14 cellular contexts compared by ENCODE assay signal in genomic region chr12:108720757-108721514, GRCh38. TPM values are rescaled to one million over a fixed set of nuclear protein-coding genes. Genes with fewer than 3 reads are reported as not detected.
DNase-seq lines count a peak whose midpoint lies in the region; ATAC-seq, FAIRE-seq and TF ChIP-seq lines count a peak whose summit lies in the region.
"Had no signal": no experiment of that assay in that cellular context is flagged by ENCODE, and none has a peak within 500 bp of the region (broad histone marks: within the 10 kb centered on the region; RNA-seq: fewer than 3 reads in every experiment).

No MANE protein-coding gene starts in this region.

- H3K4me1 ChIP-seq in SK-N-SH (ENCODE audit: control insufficient read depth in 1 of 2, insufficient read depth in 2 of 2, low read depth in 1 of 2, low read length in 1 of 2), result peaks cover 36 to 60% of the 10 kb centered on the region in 2 experiments
- peaks cover 0 to 2% of the 10 kb centered on the region in 2 donors for H3K4me1 ChIP-seq in kidney (ENCODE audit: control insufficient read depth in 1 of 2, insufficient read depth in 1 of 2, low read depth in 1 of 2, low read length in 2 of 2)

- H3K27ac ChIP-seq in SK-N-SH (ENCODE audit: low read depth in 2 of 2, low read length in 1 of 2) (peak overlapping the region; percentile 23 to 93; a peak in 2 of 4 replicates), brain microvascular endothelial cell (peak overlapping the region; percentile 89), kidney (ENCODE audit: low read depth in 2 of 2, low read length in 2 of 2) (no peak overlapping the region)
- H3K27ac ChIP-seq: 22Rv1 had no signal

- H4K20me1 ChIP-seq in SK-N-SH (ENCODE audit: insufficient read depth), result peaks cover 69% of the 10 kb centered on the region

- H3K36me3 ChIP-seq in SK-N-SH (replicated peaks in 1 of 2; ENCODE audit: control insufficient read depth in 1 of 2, insufficient read depth in 2 of 2, low read length in 1 of 2) (peaks cover 6 to 22% of the 10 kb centered on the region in 2 experiments), brain microvascular endothelial cell (replicated peaks) (peaks cover 5% of the 10 kb centered on the region), kidney (ENCODE audit: control insufficient read depth in 1 of 2, insufficient read depth in 2 of 2, low read length in 2 of 2) (no peaks in the 10 kb centered on the region)
- H3K36me3 ChIP-seq: adrenal gland had no signal

- in situ Hi-C loops in brain microvascular endothelial cell (cut with HindIII; ENCODE audit: low pct_ligation_motif_present, low sequenced_read_pairs), result no loop called here

- H3K79me2 ChIP-seq in SK-N-SH (ENCODE audit: insufficient read depth), result peaks cover 96% of the 10 kb centered on the region

- H3K27me3 ChIP-seq in SK-N-SH (ENCODE audit: insufficient read depth) (no peaks in the 10 kb centered on the region), brain microvascular endothelial cell (replicated peaks) (no peaks in the 10 kb centered on the region)
- H3K27me3 ChIP-seq: adrenal gland, esophagus squamous epithelium had no signal

- TF ChIP-seq CTCF in SK-N-SH (IDR thresholded peaks at IDR 0.05), result no peak
- no peak for TF ChIP-seq CTCF in brain microvascular endothelial cell (IDR thresholded peaks at IDR 0.05; ENCODE audit: low read depth, low read length, missing control alignments)
- TF ChIP-seq CTCF in type B pancreatic cell (conservative IDR thresholded peaks at IDR 0.05), result no peak
- no peak for TF ChIP-seq CTCF in kidney (IDR thresholded peaks at IDR 0.05; ENCODE audit: borderline replicate concordance, extremely low read depth, insufficient read depth)

- H3F3A ChIP-seq in SK-N-SH (replicated peaks; ENCODE audit: insufficient read depth), result peaks cover 57% of the 10 kb centered on the region

- intact Hi-C loops in kidney (cut with DNase I), result no loop called here

- peak overlapping the region; percentile 70 for H3K4me2 ChIP-seq in SK-N-SH

- peaks cover 14% of the 10 kb centered on the region for H3K36me3 Mint-ChIP-seq in type B pancreatic cell
- peaks cover 3% of the 10 kb centered on the region for H3K36me3 Mint-ChIP-seq in activated CD8-positive, alpha-beta T cell treated with anti-CD3 and anti-CD28 coated beads, Interleukin-2, amount 10 ng/mL, durations not matched to agents 7 days and 5 days (ENCODE audit: low read depth)

- FAIRE-seq in kidney (lab: Jason Lieb, UNC), result no peak

- H2AFZ ChIP-seq in SK-N-SH (ENCODE audit: low read depth), result no peak overlapping the region

- CTCF ChIA-PET in SK-N-SH (lab: Yijun Ruan, JAX), result interaction anchor here (4.3 kb wide), 1 partner anchor 57 kb away, joined by 16 read pairs; no protein-coding TSS in a partner anchor
- CTCF ChIA-PET in activated CD8-positive, alpha-beta T cell treated with anti-CD3 and anti-CD28 coated beads, Interleukin-2, amount 10 ng/mL, durations not matched to agents 7 days and 5 days (lab: Charles Lee), result interaction anchor here (1.1 to 1.7 kb wide), 4 partner anchors 9 to 57 kb away, joined by 3 to 4 read pairs (median 3); no protein-coding TSS in a partner anchor

- peak overlapping the region; percentile 60; the same call in 1 of the 2 replicates for H3K9ac ChIP-seq in SK-N-SH
- no peak overlapping the region for H3K9ac ChIP-seq in kidney (ENCODE audit: low read length in 2 of 2)

- H3K9me3 Mint-ChIP-seq in type B pancreatic cell, result no peaks in the 10 kb centered on the region
- H3K9me3 Mint-ChIP-seq in activated CD8-positive, alpha-beta T cell treated with anti-CD3 and anti-CD28 coated beads, Interleukin-2, amount 10 ng/mL, durations not matched to agents 7 days and 5 days (ENCODE audit: insufficient read depth), result no peaks in the 10 kb centered on the region

- no peak for DNase-seq in SK-N-SH
- DNase-seq in brain microvascular endothelial cell, result peak; percentile 57
- DNase-seq in kidney glomerular epithelial cell (lab: John Stamatoyannopoulos, UW), result peak; percentile 26
- DNase-seq in type B pancreatic cell (ENCODE audit: extremely low spot score, unreplicated experiment), result no peak
- no peak for DNase-seq in kidney
- DNase-seq in activated CD8-positive, alpha-beta T cell treated with anti-CD3 and anti-CD28 coated beads, Interleukin-2, amount 10 ng/mL, durations not matched to agents 7 days and 5 days, result no peak
- DNase-seq in HPDE6-E6E7 (ENCODE audit: extremely low spot score), result no peak
- DNase-seq: adrenal gland; esophagus squamous epithelium; NCI-H1092; NCI-H774; stimulated activated CD4-positive, alpha-beta T cell treated with anti-CD3 and anti-CD28 coated beads, Interleukin-12 subunit alpha, Interleukin-12 subunit beta, amount 100 ng/mL, for 4 hours had no signal

- ATAC-seq in SK-N-SH treated with all-trans-retinoic acid at 6 μM for 48 hours, result no peak
- no peak for ATAC-seq in activated CD8-positive, alpha-beta T cell treated with anti-CD3 and anti-CD28 coated beads, Interleukin-2, amount 10 ng/mL, durations not matched to agents 7 days and 5 days

- 80% methylated on average over 5 of the region's 5 CpGs for WGBS in SK-N-SH (ENCODE audit: low lambda C conversion rate)

- TF ChIP-seq EP300 in SK-N-SH (IDR thresholded peaks at IDR 0.05; ENCODE audit: borderline replicate concordance in 1 of 2, low read depth in 1 of 2, low read length in 1 of 2), result no peak

- no peak overlapping the region for H3K4me3 ChIP-seq in SK-N-SH (ENCODE audit: low read depth in 2 of 2, low read length in 1 of 2)
- no peak overlapping the region for H3K4me3 ChIP-seq in brain microvascular endothelial cell (ENCODE audit: low read depth, low read length)
- H3K4me3 ChIP-seq in kidney (ENCODE audit: low read length in 2 of 2), result no peak overlapping the region
- H3K4me3 ChIP-seq: adrenal gland, esophagus squamous epithelium had no signal

- H3K9me3 ChIP-seq in SK-N-SH, result no peaks in the 10 kb centered on the region
- no peaks in the 10 kb centered on the region for H3K9me3 ChIP-seq in kidney (ENCODE audit: control insufficient read depth in 1 of 2, low read length in 2 of 2)
- H3K9me3 ChIP-seq: adrenal gland, esophagus squamous epithelium had no signal

- POLR2A ChIA-PET in SK-N-SH (lab: Yijun Ruan, JAX), result no interaction called here
- POLR2A ChIA-PET in activated CD8-positive, alpha-beta T cell treated with anti-CD3 and anti-CD28 coated beads, Interleukin-2, amount 10 ng/mL, durations not matched to agents 7 days and 5 days (lab: Charles Lee), result no interaction called here

- H3K4me3 Mint-ChIP-seq in type B pancreatic cell, result no peak overlapping the region
- no peak overlapping the region for H3K4me3 Mint-ChIP-seq in activated CD8-positive, alpha-beta T cell treated with anti-CD3 and anti-CD28 coated beads, Interleukin-2, amount 10 ng/mL, durations not matched to agents 7 days and 5 days

- peaks cover 61% of the 10 kb centered on the region for H3K4me1 Mint-ChIP-seq in type B pancreatic cell (ENCODE audit: unreplicated experiment)
- peaks cover 31% of the 10 kb centered on the region for H3K4me1 Mint-ChIP-seq in activated CD8-positive, alpha-beta T cell treated with anti-CD3 and anti-CD28 coated beads, Interleukin-2, amount 10 ng/mL, durations not matched to agents 7 days and 5 days (ENCODE audit: low read depth)

- H3K27ac Mint-ChIP-seq in type B pancreatic cell, result peak overlapping the region; percentile 49
- H3K27ac Mint-ChIP-seq in activated CD8-positive, alpha-beta T cell treated with anti-CD3 and anti-CD28 coated beads, Interleukin-2, amount 10 ng/mL, durations not matched to agents 7 days and 5 days, result no peak overlapping the region

- H3K9me2 ChIP-seq in SK-N-SH, result no peaks in the 10 kb centered on the region

- H3K27me3 Mint-ChIP-seq in type B pancreatic cell, result no peaks in the 10 kb centered on the region
- no peaks in the 10 kb centered on the region for H3K27me3 Mint-ChIP-seq in activated CD8-positive, alpha-beta T cell treated with anti-CD3 and anti-CD28 coated beads, Interleukin-2, amount 10 ng/mL, durations not matched to agents 7 days and 5 days (ENCODE audit: low read depth)

- no peak for TF ChIP-seq RAD21 in SK-N-SH (IDR thresholded peaks at IDR 0.05; ENCODE audit: low read length)

TF ChIP-seq in SK-N-SH, 30 proteins besides CTCF, POLR2A, EP300 and RAD21 (continues in another document):
- no peak; the same call in 1 of the 2 replicates for TF ChIP-seq FOSL2 (IDR thresholded peaks at IDR 0.05; ENCODE audit: borderline replicate concordance, low read depth)
- peak; percentile 37 for TF ChIP-seq JUND (IDR thresholded peaks at IDR 0.05)
- TF ChIP-seq USF2 (IDR thresholded peaks at IDR 0.05; ENCODE audit: borderline replicate concordance, low read depth, low read length), result no peak

TF ChIP-seq in SK-N-SH treated with all-trans-retinoic acid at 6 μM for 48 hours, 23 proteins besides CTCF, POLR2A, EP300 and RAD21:
- TF ChIP-seq ARNTL (CRISPR knock-in tag; IDR thresholded peaks at IDR 0.05; ENCODE audit: borderline replicate concordance, low read depth), result no peak
- TF ChIP-seq CSRNP3 (CRISPR knock-in tag; IDR thresholded peaks at IDR 0.05), result no peak
- TF ChIP-seq PPARA (CRISPR knock-in tag; IDR thresholded peaks at IDR 0.05; ENCODE audit: borderline replicate concordance), result no peak
- TF ChIP-seq ZNF70 (CRISPR knock-in tag; IDR thresholded peaks at IDR 0.05), result no peak
- TF ChIP-seq ZC3H10 (CRISPR knock-in tag; IDR thresholded peaks at IDR 0.05), result no peak

RNA-seq across cellular contexts. Expression of gene CORO1C, which starts 10.4 kb away (rescaled TPM):
- polyA plus RNA-seq in SK-N-SH (2012; rRNA removed) (150 and 214 TPM in 2 replicates), kidney (ENCODE audit: insufficient read depth, low read depth, low replicate concordance) (16.6 TPM)
- polyA plus RNA-seq in SK-N-SH (2012; cell fraction: cytosol; rRNA removed), result 187 and 195 TPM in 2 replicates
- 155 and 182 TPM in 2 replicates for polyA plus RNA-seq in SK-N-SH (2012; cell fraction: nucleus; rRNA removed)
- total RNA-seq in type B pancreatic cell (ENCODE audit: low replicate concordance) (87.9 and 103 TPM in 2 replicates), kidney (104 TPM)
- total RNA-seq in activated CD8-positive, alpha-beta T cell treated with anti-CD3 and anti-CD28 coated beads, Interleukin-2, amount 10 ng/mL, durations not matched to agents 7 days and 5 days, result 10 to 100 TPM; 66.3 to 69.2 TPM

Comparison
In these comparisons a context has a peak if more than half of its experiments do, and no peak if none do; other contexts are left out.
1. DNase-seq: peak in brain microvascular endothelial cell (single experiment) and kidney glomerular epithelial cell (single experiment); none in SK-N-SH (single experiment), type B pancreatic cell (single experiment), kidney (single experiment), activated CD8-positive, alpha-beta T cell treated with anti-CD3 and anti-CD28 coated beads, Interleukin-2, amount 10 ng/mL, durations not matched to agents 7 days and 5 days (single experiment) and HPDE6-E6E7 (single experiment).
2. H3K27ac ChIP-seq: peak in SK-N-SH (2 of 2) and brain microvascular endothelial cell (single experiment); none in kidney (0 of 2).